In the genomic region with DNA sequence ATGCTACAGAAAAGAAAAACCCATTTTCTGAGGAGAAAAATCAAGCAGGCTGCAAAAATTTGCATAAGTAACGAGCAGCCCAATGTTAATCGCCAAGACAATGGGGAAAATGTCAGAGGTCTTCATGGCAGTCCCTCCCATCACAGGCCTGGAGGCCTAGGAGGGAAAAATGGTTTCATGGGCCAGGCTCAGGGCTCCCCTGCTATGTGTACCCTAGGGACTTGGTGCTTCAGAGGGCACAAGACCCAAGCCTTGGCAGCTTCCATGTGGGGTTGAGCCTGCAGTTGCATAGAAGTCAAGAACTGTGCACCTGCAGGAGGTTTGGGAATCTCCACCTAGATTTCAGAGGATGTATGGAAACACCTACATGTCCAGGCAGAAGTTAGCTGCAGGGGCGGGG, we compare ENCODE assay signal across 19 cellular contexts. TPM values are rescaled to one million over a fixed set of nuclear protein-coding genes. Genes with fewer than 3 reads are reported as not detected.
DNase-seq lines count a peak whose midpoint lies in the region; FAIRE-seq and TF ChIP-seq lines count a peak whose summit lies in the region.
"Had no signal": no experiment of that assay in that cellular context is flagged by ENCODE, and none has a peak within 500 bp of the region (broad histone marks: within the 10 kb centered on the region; RNA-seq: fewer than 3 reads in every experiment).

No MANE protein-coding gene starts in this region.

- DNase-seq in H1 (ENCODE audit: low read depth in 1 of 2, low spot score in 2 of 2) (no peak), mesendoderm (peak; percentile 7), T1000 (lab: John Stamatoyannopoulos, UW) (no peak), NCI-H2081 (lab: John Stamatoyannopoulos, UW) (no peak), smooth muscle cell (lab: John Stamatoyannopoulos, UW; ENCODE audit: unreplicated experiment) (no peak)
- DNase-seq: CD4-positive, alpha-beta T cell; CD8-positive, alpha-beta memory T cell; DMS 273 treated with DMSO at 0.1 percent for 48 hours; DMS79; EL; GDM1; GM23248; H9; HFFc6 had no signal

- H4K20me1 ChIP-seq in H1 (replicated peaks in 1 of 2; ENCODE audit: control insufficient read depth in 1 of 2, insufficient read depth in 2 of 2, low read length in 2 of 2) = peaks cover 0 to 1% of the 10 kb centered on the region in 2 experiments
- H4K20me1 ChIP-seq in smooth muscle cell (ENCODE audit: low read depth) = peaks cover 10% of the 10 kb centered on the region
- H4K20me1 ChIP-seq: BLaER1 treated with 17β-estradiol and CSF1 and Interleukin-3, amounts not matched to agents 10 nM and 100 nM had no signal

- no peaks in the 10 kb centered on the region for H3K23me2 ChIP-seq in H1 (ENCODE audit: low read depth, low read length)

- no peak overlapping the region for H3K4me2 ChIP-seq in H1 (ENCODE audit: insufficient read depth in 1 of 2, low read depth in 2 of 2, low read length in 2 of 2)
- H3K4me2 ChIP-seq in mesendoderm (ENCODE audit: low read length) = no peak overlapping the region
- no peak overlapping the region for H3K4me2 ChIP-seq in smooth muscle cell
- H3K4me2 ChIP-seq: BLaER1 treated with 17β-estradiol and CSF1 and Interleukin-3, amounts not matched to agents 10 nM and 100 nM had no signal

- FAIRE-seq in H1 (lab: Jason Lieb, UNC) = no peak
- FAIRE-seq: D721Med, GM12878, GM19239 had no signal

- no peak overlapping the region for H4K91ac ChIP-seq in H1 (replicated peaks; ENCODE audit: insufficient read length, low read length)

- H4K8ac ChIP-seq in H1 (ENCODE audit: extremely low read depth, insufficient read depth, low read length) (no peak overlapping the region), mesendoderm (ENCODE audit: low read depth, low read length) (no peak overlapping the region)

- H2AK5ac ChIP-seq in H1 (ENCODE audit: low read depth, low read length) (no peak overlapping the region), mesendoderm (ENCODE audit: low read length) (no peak overlapping the region)

- H3K9ac ChIP-seq in H1 (replicated peaks in 1 of 4; ENCODE audit: extremely low read depth in 1 of 4, low read depth in 3 of 4, low read length in 3 of 4) (no peak overlapping the region), mesendoderm (ENCODE audit: low read length) (no peak overlapping the region), smooth muscle cell (ENCODE audit: low read depth) (no peak overlapping the region)
- H3K9ac ChIP-seq: BLaER1 treated with 17β-estradiol and CSF1 and Interleukin-3, amounts not matched to agents 10 nM and 100 nM; GM23248 had no signal

- H3K79me2 ChIP-seq in H1 (ENCODE audit: control insufficient read depth in 1 of 2, insufficient read depth in 2 of 2, low read length in 2 of 2) = peaks cover 0 to 19% of the 10 kb centered on the region in 2 experiments; a peak in 2 of 4 replicates
- no peaks in the 10 kb centered on the region for H3K79me2 ChIP-seq in mesendoderm (ENCODE audit: control insufficient read depth, insufficient read depth, low read length)
- peaks cover 24% of the 10 kb centered on the region for H3K79me2 ChIP-seq in smooth muscle cell (ENCODE audit: low read depth)

- H2AFZ ChIP-seq in H1 (ENCODE audit: low read length) = no peak overlapping the region
- no peak overlapping the region for H2AFZ ChIP-seq in smooth muscle cell (ENCODE audit: low read depth)
- H2AFZ ChIP-seq: GM23248 had no signal

- no peak overlapping the region for H2BK15ac ChIP-seq in H1 (ENCODE audit: low read length)
- no peak overlapping the region for H2BK15ac ChIP-seq in mesendoderm (replicated peaks; ENCODE audit: low read depth)

- H4K5ac ChIP-seq in H1 (ENCODE audit: insufficient read length, low read depth, low read length) (no peak overlapping the region), mesendoderm (ENCODE audit: low read length) (no peak overlapping the region)

- no peak overlapping the region for H3K18ac ChIP-seq in H1 (ENCODE audit: extremely low read depth, low read length)
- H3K18ac ChIP-seq in mesendoderm (ENCODE audit: low read length) = no peak overlapping the region

- no peak for TF ChIP-seq CTCF in HEK293 (tag by site-specific recombination; IDR thresholded peaks at IDR 0.05)
- TF ChIP-seq CTCF in H1 (IDR thresholded peaks at IDR 0.05; ENCODE audit: control extremely low read depth in 1 of 3, insufficient read depth in 1 of 3, low read depth in 1 of 3, low read length in 3 of 3) = no peak
- no peak for TF ChIP-seq CTCF in smooth muscle cell (IDR thresholded peaks at IDR 0.05; ENCODE audit: borderline replicate concordance, insufficient read depth, poor library complexity, severe bottlenecking)

- no peak for TF ChIP-seq POLR2A in H1 (IDR thresholded peaks at IDR 0.05; ENCODE audit: control extremely low read depth in 1 of 2, low read depth in 2 of 2, low read length in 2 of 2)

- H2BK5ac ChIP-seq in H1 (ENCODE audit: low read depth, low read length) (no peak overlapping the region), mesendoderm (ENCODE audit: low read length) (no peak overlapping the region)

- no peaks in the 10 kb centered on the region for H3K4me1 ChIP-seq in HEK293 (ENCODE audit: control insufficient read depth, insufficient read depth, low read length)
- H3K4me1 ChIP-seq in H1 (replicated peaks in 1 of 4; ENCODE audit: control insufficient read depth in 3 of 4, insufficient read depth in 4 of 4, low read length in 3 of 4) = no peaks in the 10 kb centered on the region
- no peaks in the 10 kb centered on the region for H3K4me1 ChIP-seq in mesendoderm (ENCODE audit: control insufficient read depth, low read depth, low read length)
- no peaks in the 10 kb centered on the region for H3K4me1 ChIP-seq in smooth muscle cell (ENCODE audit: low read depth)
- H3K4me1 ChIP-seq: BLaER1 treated with 17β-estradiol and CSF1 and Interleukin-3, amounts not matched to agents 10 nM and 100 nM had no signal

- no peaks in the 10 kb centered on the region for H3K79me1 ChIP-seq in H1 (ENCODE audit: low read depth, low read length)
- H3K79me1 ChIP-seq in mesendoderm (ENCODE audit: low read length) = no peaks in the 10 kb centered on the region

- CTCF ChIA-PET in HEK293 (lab: Yijun Ruan, JAX) (interaction anchor here (0.6 kb wide), 1 partner anchor 59 kb away, joined by 4 read pairs; no protein-coding TSS in a partner anchor), H1 (lab: Charles Lee; ENCODE audit: partially characterized antibody) (interaction anchor here (0.8 kb wide), 1 partner anchor 151 kb away, joined by 3 read pairs; no protein-coding TSS in a partner anchor)

- H3K14ac ChIP-seq in H1 (ENCODE audit: insufficient read length) = no peak overlapping the region

- H3K56ac ChIP-seq in H1 (replicated peaks; ENCODE audit: insufficient read length, low read depth, low read length) (no peak overlapping the region), mesendoderm (ENCODE audit: low read length) (no peak overlapping the region)

- H3K36me3 ChIP-seq in HEK293 (ENCODE audit: control insufficient read depth in 2 of 2, insufficient read depth in 1 of 2, low read length in 2 of 2) (peaks cover 18 to 64% of the 10 kb centered on the region in 2 experiments), H1 (ENCODE audit: control insufficient read depth in 2 of 4, insufficient read depth in 4 of 4, low read length in 3 of 4) (peaks cover 5 to 78% (median 36%) of the 10 kb centered on the region in 4 experiments; a peak in 7 of 8 replicates), mesendoderm (ENCODE audit: control insufficient read depth, insufficient read depth, low read length) (peaks cover 3% of the 10 kb centered on the region), smooth muscle cell (ENCODE audit: low read depth) (peaks cover 10% of the 10 kb centered on the region)

- H2BK20ac ChIP-seq in H1 (ENCODE audit: low read length) = no peak overlapping the region

- no peak overlapping the region for H2BK12ac ChIP-seq in H1 (ENCODE audit: low read depth, low read length)

- no peaks in the 10 kb centered on the region for H3F3A ChIP-seq in smooth muscle cell (ENCODE audit: low read depth)

- H3K4me3 ChIP-seq in HEK293 (ENCODE audit: low read depth, low read length) (no peak overlapping the region), H1 (ENCODE audit: extremely low read depth in 1 of 4, insufficient read depth in 2 of 4, low read depth in 3 of 4, low read length in 4 of 4) (no peak overlapping the region), mesendoderm (ENCODE audit: low read length) (no peak overlapping the region), smooth muscle cell (no peak overlapping the region)
- H3K4me3 ChIP-seq: GM12878, GM23248 had no signal

- H3K4ac ChIP-seq in H1 (replicated peaks; ENCODE audit: insufficient read length, low read depth, low read length) (no peak overlapping the region), mesendoderm (ENCODE audit: low read depth, low read length) (no peak overlapping the region)

- H2BK120ac ChIP-seq in H1 (replicated peaks; ENCODE audit: low read depth, low read length) (no peak overlapping the region), mesendoderm (ENCODE audit: low read depth, low read length) (no peak overlapping the region)

- H3K9me3 ChIP-seq in HEK293 (ENCODE audit: control insufficient read depth, insufficient read depth, low read depth, low read length) (no peaks in the 10 kb centered on the region), H1 (ENCODE audit: insufficient read depth in 2 of 2, low read depth in 1 of 2, low read length in 1 of 2) (peaks cover 13 to 16% of the 10 kb centered on the region in 2 experiments), smooth muscle cell (replicated peaks; ENCODE audit: low read depth) (no peaks in the 10 kb centered on the region)

- H3K27me3 ChIP-seq in H1 (replicated peaks in 1 of 4; ENCODE audit: control insufficient read depth in 3 of 4, extremely low read depth in 1 of 4, insufficient read depth in 3 of 4, low read length in 3 of 4) = no peaks in the 10 kb centered on the region
- no peaks in the 10 kb centered on the region for H3K27me3 ChIP-seq in mesendoderm (ENCODE audit: insufficient read depth, low read length, poor library complexity)
- no peaks in the 10 kb centered on the region for H3K27me3 ChIP-seq in smooth muscle cell (ENCODE audit: low read depth)
- H3K27me3 ChIP-seq: BLaER1 treated with 17β-estradiol and CSF1 and Interleukin-3, amounts not matched to agents 10 nM and 100 nM had no signal

- H3K27ac ChIP-seq in HEK293 (ENCODE audit: extremely low read depth, low read depth, low read length) (no peak overlapping the region), H1 (ENCODE audit: low read depth, low read length) (no peak overlapping the region), mesendoderm (ENCODE audit: low read depth, low read length) (no peak overlapping the region), smooth muscle cell (ENCODE audit: low read depth) (no peak overlapping the region)
- H3K27ac ChIP-seq: BLaER1 treated with 17β-estradiol and CSF1 and Interleukin-3, amounts not matched to agents 10 nM and 100 nM; GM23248 had no signal

- no peak for TF ChIP-seq EP300 in H1 (IDR thresholded peaks at IDR 0.05; ENCODE audit: borderline replicate concordance in 1 of 2, low read depth in 2 of 2, low read length in 2 of 2)

- POLR2A ChIA-PET in HEK293 (lab: Yijun Ruan, JAX) (interaction anchor here (1.2 kb wide), 1 partner anchor 9 kb away, joined by 3 read pairs; no protein-coding TSS in a partner anchor), H1 (lab: Charles Lee; ENCODE audit: partially characterized antibody) (no interaction called here)

- no peak for TF ChIP-seq RAD21 in H1 (IDR thresholded peaks at IDR 0.05 in 1 of 2, conservative IDR thresholded peaks at IDR 0.05 in 1 of 2; ENCODE audit: low read depth in 2 of 2, low read length in 2 of 2)

- WGBS in H1 (ENCODE audit: extremely low coverage in 1 of 2, insufficient coverage in 1 of 2, insufficient read length in 1 of 2, insufficient replicate concordance in 2 of 2, low coverage in 1 of 2, low lambda C conversion rate in 2 of 2, missing lambda C conversion rate in 1 of 2), 2 experiments = 86% methylated on average over 3 of the region's 3 CpGs; no CpG with 5 or more reads in 1 of the 2 experiments
- no CpG with 5 or more reads among the region's 3 CpGs for WGBS in mesendoderm (ENCODE audit: extremely low coverage, insufficient coverage, low lambda C conversion rate)
- 97% methylated on average over 3 of the region's 3 CpGs for WGBS in smooth muscle cell (ENCODE audit: low lambda C conversion rate)

- H3K23ac ChIP-seq in H1 (ENCODE audit: insufficient read length) = no peak overlapping the region
- H3K23ac ChIP-seq in mesendoderm (ENCODE audit: low read length) = no peak overlapping the region

RNA-seq across cellular contexts. Expression of a gene that starts 10.4 kb away (rescaled TPM):
- 34.1 and 36.7 TPM in 2 replicates for total RNA-seq in H1 (2021; fragmentation: NEBNext Ultra II Directional; extraction: Animal tissue kit (Norgen Biotek cat#: 25700))
- polyA plus RNA-seq in H1 (2011; rRNA removed) (9.5 and 13.8 TPM in 2 replicates), smooth muscle cell (15.1 and 18.4 TPM in 2 replicates)
- polyA plus RNA-seq in H1 (2011; cell fraction: cytosol; rRNA removed) = 20.7 TPM
- 23.5 TPM for polyA plus RNA-seq in H1 (2011; cell fraction: nucleus; rRNA removed)
- 27.2 to 37.0 TPM (median 35.4 TPM) in 4 replicates for polyA plus RNA-seq in H1 (2012, experiment 1 of 2)
- 6.9 TPM for polyA plus RNA-seq in H1 (2012, experiment 2 of 2)
- polyA plus RNA-seq in H1 (2013, experiment 1 of 2) = 24.3 TPM
- 22.1 TPM for polyA plus RNA-seq in H1 (2013, experiment 2 of 2)
- polyA minus RNA-seq in H1 (2011; rRNA and poly(A)+ RNA removed) = 6.6 and 7.8 TPM in 2 replicates
- polyA minus RNA-seq in H1 (2011; cell fraction: cytosol; rRNA and poly(A)+ RNA removed) = 24.2 TPM
- polyA minus RNA-seq in H1 (2011; cell fraction: nucleus; rRNA and poly(A)+ RNA removed) = 32.2 TPM
- 24.0 TPM for polyA plus RNA-seq in mesendoderm (2013, experiment 1 of 2)
- 23.7 TPM for polyA plus RNA-seq in mesendoderm (2013, experiment 2 of 2)
- 18.7 and 31.6 TPM in 2 replicates for total RNA-seq in smooth muscle cell
